ENCODE assay signal across 12 cellular contexts in genomic region chr16:68233835-68234187, GRCh38. TPM values are rescaled to one million over a fixed set of nuclear protein-coding genes. Genes with fewer than 3 reads are reported as not detected.
A peak's percentile ranks its signal among the peaks of the same experiment; 100 is the strongest.
DNase-seq lines count a peak whose midpoint lies in the region; ATAC-seq, FAIRE-seq and TF ChIP-seq lines count a peak whose summit lies in the region.
"Had no signal": no experiment of that assay in that cellular context is flagged by ENCODE, and none has a peak within 500 bp of the region (broad histone marks: within the 10 kb centered on the region; RNA-seq: fewer than 3 reads in every experiment).

No MANE protein-coding gene starts in this region.

- H4K5ac ChIP-seq in H9 (ENCODE audit: insufficient read length, low read depth, low read length) = no peak overlapping the region

- H2AFZ ChIP-seq in H9 (ENCODE audit: low read length) = no peak overlapping the region
- H2AFZ ChIP-seq in smooth muscle cell (ENCODE audit: low read depth) = no peak overlapping the region
- no peak overlapping the region for H2AFZ ChIP-seq in SK-N-SH (ENCODE audit: low read depth)

- peaks cover 13% of the 10 kb centered on the region for H3K23me2 ChIP-seq in H9 (ENCODE audit: insufficient read length, low read depth, low read length, poor library complexity, severe bottlenecking)

- H3K14ac ChIP-seq in H9 (ENCODE audit: insufficient read depth, low read length) = no peak overlapping the region

- no peak overlapping the region for H3K23ac ChIP-seq in H9 (ENCODE audit: insufficient read length, low read depth, low read length)

- WGBS in H9 (ENCODE audit: extremely low coverage, insufficient read length, low lambda C conversion rate) = no CpG with 5 or more reads among the region's 8 CpGs
- 83% methylated on average over 8 of the region's 8 CpGs for WGBS in smooth muscle cell (ENCODE audit: low lambda C conversion rate)
- 88% methylated on average over 6 of the region's 8 CpGs for WGBS in SK-N-SH (ENCODE audit: low lambda C conversion rate)

- no peak overlapping the region for H3K9ac ChIP-seq in H9 (ENCODE audit: extremely low read depth, insufficient read length, low read length)
- H3K9ac ChIP-seq in kidney (ENCODE audit: low read length in 2 of 2) = peak overlapping the region in 1 of 2 donors; percentile 15
- no peak overlapping the region for H3K9ac ChIP-seq in smooth muscle cell (ENCODE audit: low read depth)
- no peak overlapping the region for H3K9ac ChIP-seq in SK-N-SH

- H3K27me3 ChIP-seq in H9 (ENCODE audit: insufficient read depth, low read length) (no peaks in the 10 kb centered on the region), ascending aorta (no peaks in the 10 kb centered on the region), smooth muscle cell (ENCODE audit: low read depth) (peaks cover 17% of the 10 kb centered on the region), SK-N-SH (ENCODE audit: insufficient read depth) (no peaks in the 10 kb centered on the region)
- H3K27me3 ChIP-seq: SJCRH30 had no signal

- H4K8ac ChIP-seq in H9 (replicated peaks; ENCODE audit: insufficient read length, low read depth, low read length) = no peak overlapping the region

- H3K9me3 Mint-ChIP-seq in H9 (no peaks in the 10 kb centered on the region; a peak in 1 of 5 replicates), osteocyte (ENCODE audit: unreplicated experiment) (no peaks in the 10 kb centered on the region)
- H3K9me3 Mint-ChIP-seq: effector memory CD8-positive, alpha-beta T cell had no signal

- intact Hi-C loops in ascending aorta (cut with DNase I) = loop anchor here (10.0 kb wide), 1 partner anchor 269 kb away; the partner anchor contains the start of gene SLC12A4
- intact Hi-C loops in kidney (cut with DNase I) = no loop called here

- no peaks in the 10 kb centered on the region; the same call in 1 of the 2 replicates for H3K79me2 ChIP-seq in H9 (ENCODE audit: insufficient read depth, low read length)
- no peaks in the 10 kb centered on the region for H3K79me2 ChIP-seq in smooth muscle cell (ENCODE audit: low read depth)
- no peaks in the 10 kb centered on the region for H3K79me2 ChIP-seq in SK-N-SH (ENCODE audit: insufficient read depth)

- TF ChIP-seq CTCF in H9 (conservative IDR thresholded peaks at IDR 0.05) (no peak), ascending aorta (IDR thresholded peaks at IDR 0.05) (no peak), kidney (IDR thresholded peaks at IDR 0.05; ENCODE audit: borderline replicate concordance, extremely low read depth, insufficient read depth) (no peak), smooth muscle cell (IDR thresholded peaks at IDR 0.05; ENCODE audit: borderline replicate concordance, insufficient read depth, poor library complexity, severe bottlenecking) (no peak), osteocyte (IDR thresholded peaks at IDR 0.05) (no peak), SK-N-SH (IDR thresholded peaks at IDR 0.05) (no peak)

- peaks cover 3% of the 10 kb centered on the region for H3K27me3 Mint-ChIP-seq in H9 (ENCODE audit: low read depth)
- H3K27me3 Mint-ChIP-seq in osteocyte (ENCODE audit: unreplicated experiment) = no peaks in the 10 kb centered on the region
- H3K27me3 Mint-ChIP-seq: effector memory CD8-positive, alpha-beta T cell had no signal

- no peak overlapping the region for H2BK20ac ChIP-seq in H9 (ENCODE audit: low read depth, low read length, poor library complexity, severe bottlenecking)

- no peak for DNase-seq in H9
- DNase-seq in ascending aorta (ENCODE audit: low spot score in 2 of 2) = peak in 1 of 2 donors; percentile 62
- no peak for DNase-seq in kidney
- DNase-seq in smooth muscle cell (lab: John Stamatoyannopoulos, UW; ENCODE audit: unreplicated experiment) = no peak
- no peak for DNase-seq in osteocyte (ENCODE audit: extremely low spot score, unreplicated experiment)
- DNase-seq in SK-N-SH = no peak
- DNase-seq: activated CD4-positive, CD25-positive, alpha-beta regulatory T cell; effector memory CD8-positive, alpha-beta T cell; SJCRH30 had no signal

- H3K4me2 ChIP-seq in H9 (ENCODE audit: insufficient read depth, insufficient read length, low read length) (peak overlapping the region; percentile 69), smooth muscle cell (peak overlapping the region; percentile 92), SK-N-SH (no peak overlapping the region)

- no peak overlapping the region for H4K91ac ChIP-seq in H9 (ENCODE audit: insufficient read length, low read depth, low read length)

- no peak overlapping the region for H3T11ph ChIP-seq in H9 (ENCODE audit: low read length)

- no peak for TF ChIP-seq EP300 in SK-N-SH (IDR thresholded peaks at IDR 0.05; ENCODE audit: borderline replicate concordance in 1 of 2, low read depth in 1 of 2, low read length in 1 of 2)

- peak overlapping the region in 2 of 3 experiments; percentile 60 to 76; a peak in 4 of 7 replicates for H3K27ac Mint-ChIP-seq in H9
- H3K27ac Mint-ChIP-seq in osteocyte (ENCODE audit: unreplicated experiment) = no peak overlapping the region

- H4K20me1 ChIP-seq in H9 (ENCODE audit: control insufficient read depth, insufficient read depth, insufficient read length) (no peaks in the 10 kb centered on the region), smooth muscle cell (ENCODE audit: low read depth) (peaks cover 14% of the 10 kb centered on the region), SK-N-SH (ENCODE audit: insufficient read depth) (no peaks in the 10 kb centered on the region)

- no peak overlapping the region for H2BK15ac ChIP-seq in H9 (ENCODE audit: low read depth, low read length)

- H3K18ac ChIP-seq in H9 (ENCODE audit: insufficient read length, low read depth, low read length) = no peak overlapping the region

- no peak overlapping the region for H2BK5ac ChIP-seq in H9 (ENCODE audit: insufficient read length, low read length)

- no peak overlapping the region for H2BK12ac ChIP-seq in H9 (ENCODE audit: insufficient read length, low read depth, low read length)

- no peak overlapping the region for H3K4ac ChIP-seq in H9 (ENCODE audit: low read depth, low read length)

- no peaks in the 10 kb centered on the region for H3K9me2 ChIP-seq in SK-N-SH

- no peak overlapping the region for H3K4me3 ChIP-seq in ascending aorta
- peak overlapping the region; percentile 40 to 81 for H3K4me3 ChIP-seq in kidney (ENCODE audit: low read length in 2 of 2)
- peak overlapping the region; percentile 60 for H3K4me3 ChIP-seq in smooth muscle cell
- no peak overlapping the region for H3K4me3 ChIP-seq in SK-N-SH (ENCODE audit: low read depth in 2 of 2, low read length in 1 of 2)
- H3K4me3 ChIP-seq: lung, SJCRH30 had no signal

- ATAC-seq in HG03378 (IDR thresholded peaks at IDR 0.05; ENCODE audit: unreplicated experiment) (no peak), GM18868 (IDR thresholded peaks at IDR 0.05; ENCODE audit: unreplicated experiment) (no peak)

- CTCF ChIA-PET in SK-N-SH (lab: Yijun Ruan, JAX) = interaction anchor here (1.9 kb wide), 1 partner anchor 140 kb away, joined by 11 read pairs; no protein-coding TSS in a partner anchor

- H3K4me1 Mint-ChIP-seq in H9 = peaks cover 24 to 29% of the 10 kb centered on the region in 2 experiments
- H3K4me1 Mint-ChIP-seq in osteocyte (ENCODE audit: unreplicated experiment) = peaks cover 27% of the 10 kb centered on the region

- H3K56ac ChIP-seq in H9 (ENCODE audit: insufficient read length, low read depth, low read length) = no peak overlapping the region

- no peak for TF ChIP-seq RAD21 in SK-N-SH (IDR thresholded peaks at IDR 0.05; ENCODE audit: low read length)

- no peak overlapping the region for H2BK120ac ChIP-seq in H9 (ENCODE audit: low read depth, low read length, poor library complexity, severe bottlenecking)

- peak overlapping the region; percentile 21 to 89; a peak in 2 of 5 replicates for H3K4me3 Mint-ChIP-seq in H9
- H3K4me3 Mint-ChIP-seq in osteocyte (ENCODE audit: unreplicated experiment) = no peak overlapping the region

- H3K4me1 ChIP-seq in H9 (ENCODE audit: insufficient read depth, low read length) = no peaks in the 10 kb centered on the region; the same call in 1 of the 2 replicates
- H3K4me1 ChIP-seq in ascending aorta = peaks cover 11 to 16% of the 10 kb centered on the region in 2 donors
- peaks cover 21 to 23% of the 10 kb centered on the region in 2 donors for H3K4me1 ChIP-seq in kidney (ENCODE audit: control insufficient read depth in 1 of 2, insufficient read depth in 1 of 2, low read depth in 1 of 2, low read length in 2 of 2)
- H3K4me1 ChIP-seq in smooth muscle cell (ENCODE audit: low read depth) = peaks cover 21% of the 10 kb centered on the region
- H3K4me1 ChIP-seq in SK-N-SH (ENCODE audit: control insufficient read depth in 1 of 2, insufficient read depth in 2 of 2, low read depth in 1 of 2, low read length in 1 of 2) = peaks cover 0 to 8% of the 10 kb centered on the region in 2 experiments; a peak in 1 of 4 replicates

- no peak overlapping the region for H2AK5ac ChIP-seq in H9 (ENCODE audit: insufficient read length, low read length)

- H3K27ac ChIP-seq in H9 (ENCODE audit: insufficient read length, low read depth, low read length) = no peak overlapping the region
- H3K27ac ChIP-seq in ascending aorta = peak overlapping the region; percentile 19 to 34
- H3K27ac ChIP-seq in kidney (ENCODE audit: low read depth in 2 of 2, low read length in 2 of 2) = peak overlapping the region; percentile 70 to 94
- H3K27ac ChIP-seq in smooth muscle cell (ENCODE audit: low read depth) = peak overlapping the region; percentile 56
- no peak overlapping the region for H3K27ac ChIP-seq in SK-N-SH (ENCODE audit: low read depth in 2 of 2, low read length in 1 of 2)
- H3K27ac ChIP-seq: SJCRH30 had no signal

- H3K36me3 Mint-ChIP-seq in H9 (ENCODE audit: insufficient read depth in 1 of 3, low read depth in 3 of 3) = peaks cover 10 to 46% (median 44%) of the 10 kb centered on the region in 3 experiments
- peaks cover 2% of the 10 kb centered on the region for H3K36me3 Mint-ChIP-seq in osteocyte (ENCODE audit: unreplicated experiment)

- no peaks in the 10 kb centered on the region for H3K9me3 ChIP-seq in H9 (ENCODE audit: control insufficient read depth, low read depth, low read length)
- no peaks in the 10 kb centered on the region for H3K9me3 ChIP-seq in ascending aorta
- H3K9me3 ChIP-seq in kidney (ENCODE audit: control insufficient read depth in 1 of 2, low read length in 2 of 2) = no peaks in the 10 kb centered on the region
- no peaks in the 10 kb centered on the region for H3K9me3 ChIP-seq in smooth muscle cell (replicated peaks; ENCODE audit: low read depth)
- H3K9me3 ChIP-seq in SK-N-SH = no peaks in the 10 kb centered on the region
- H3K9me3 ChIP-seq: SJCRH30 had no signal

- POLR2A ChIA-PET in SK-N-SH (lab: Yijun Ruan, JAX) = no interaction called here

- H3K36me3 ChIP-seq in ascending aorta (no peaks in the 10 kb centered on the region), kidney (ENCODE audit: control insufficient read depth in 1 of 2, insufficient read depth in 2 of 2, low read length in 2 of 2) (peaks cover 18 to 31% of the 10 kb centered on the region in 2 donors), smooth muscle cell (ENCODE audit: low read depth) (no peaks in the 10 kb centered on the region), SK-N-SH (replicated peaks in 1 of 2; ENCODE audit: control insufficient read depth in 1 of 2, insufficient read depth in 2 of 2, low read length in 1 of 2) (peaks cover 0 to 5% of the 10 kb centered on the region in 2 experiments)
- H3K36me3 ChIP-seq: SJCRH30 had no signal

- peaks cover 16% of the 10 kb centered on the region for H3F3A ChIP-seq in smooth muscle cell (ENCODE audit: low read depth)
- H3F3A ChIP-seq in SK-N-SH (replicated peaks; ENCODE audit: insufficient read depth) = peaks cover 3% of the 10 kb centered on the region

- H3K79me1 ChIP-seq in H9 (ENCODE audit: insufficient read depth, low read depth, low read length, poor library complexity, severe bottlenecking) = no peaks in the 10 kb centered on the region

- no peak for FAIRE-seq in kidney (lab: Jason Lieb, UNC)

RNA-seq across cellular contexts. Expression of gene ESRP2, which starts 2.1 kb away (rescaled TPM):
- total RNA-seq in H9 (2021) = 59.3 and 59.5 TPM in 2 replicates
- not detected for total RNA-seq in ascending aorta
- 32.9 TPM for total RNA-seq in kidney
- 19.1 TPM for polyA plus RNA-seq in kidney (ENCODE audit: insufficient read depth, low read depth, low replicate concordance)
- total RNA-seq in smooth muscle cell = 5.5 and 8.5 TPM in 2 replicates
- polyA plus RNA-seq in smooth muscle cell = 2.7 and 11.1 TPM in 2 replicates
- 0.16 and 0.24 TPM in 2 replicates for total RNA-seq in osteocyte
- 0.07 and 0.39 TPM in 2 replicates for polyA plus RNA-seq in SK-N-SH (2012; rRNA removed)
- polyA plus RNA-seq in SK-N-SH (2012; cell fraction: cytosol; rRNA removed) = 0.03 TPM in 2 replicates
- 0.46 and 0.50 TPM in 2 replicates for polyA plus RNA-seq in SK-N-SH (2012; cell fraction: nucleus; rRNA removed)

RNA-seq across cellular contexts. Expression of gene PLA2G15, which starts 11.4 kb away (rescaled TPM):
- total RNA-seq in H9 (2021) = 11.0 TPM in 2 replicates
- 21.9 TPM for total RNA-seq in ascending aorta
- total RNA-seq in kidney = 35.1 TPM
- 44.4 TPM for polyA plus RNA-seq in kidney (ENCODE audit: insufficient read depth, low read depth, low replicate concordance)
- total RNA-seq in smooth muscle cell = 22.5 and 24.2 TPM in 2 replicates
- 29.7 and 38.3 TPM in 2 replicates for polyA plus RNA-seq in smooth muscle cell
- 25.9 and 27.9 TPM in 2 replicates for total RNA-seq in osteocyte
- 22.0 and 23.9 TPM in 2 replicates for polyA plus RNA-seq in SK-N-SH (2012; rRNA removed)
- 9.9 and 15.9 TPM in 2 replicates for polyA plus RNA-seq in SK-N-SH (2012; cell fraction: cytosol; rRNA removed)
- polyA plus RNA-seq in SK-N-SH (2012; cell fraction: nucleus; rRNA removed) = 26.9 and 27.4 TPM in 2 replicates

RNA-seq across cellular contexts. Expression of gene SLC7A6, which starts 30.5 kb away (rescaled TPM):
- total RNA-seq in H9 (2021) = 20.1 and 21.1 TPM in 2 replicates
- total RNA-seq in ascending aorta = 27.7 TPM
- 24.0 TPM for total RNA-seq in kidney
- polyA plus RNA-seq in kidney (ENCODE audit: insufficient read depth, low read depth, low replicate concordance) = 5.0 TPM
- 16.5 and 22.7 TPM in 2 replicates for total RNA-seq in smooth muscle cell
- 11.4 and 15.9 TPM in 2 replicates for polyA plus RNA-seq in smooth muscle cell
- 50.7 and 52.9 TPM in 2 replicates for total RNA-seq in osteocyte
- polyA plus RNA-seq in SK-N-SH (2012; rRNA removed) = 19.0 and 37.3 TPM in 2 replicates
- polyA plus RNA-seq in SK-N-SH (2012; cell fraction: cytosol; rRNA removed) = 12.8 and 13.7 TPM in 2 replicates
- 71.5 and 122 TPM in 2 replicates for polyA plus RNA-seq in SK-N-SH (2012; cell fraction: nucleus; rRNA removed)

Comparison
In these comparisons a context has a peak if more than half of its experiments do, and no peak if none do; other contexts are left out.
1. H3K27ac ChIP-seq: peak in ascending aorta (2 of 2), kidney (2 of 2) and smooth muscle cell (single experiment); none in H9 (single experiment) and SK-N-SH (0 of 2).
2. H3K4me3 ChIP-seq: peak in kidney (2 of 2) and smooth muscle cell (single experiment); none in ascending aorta (0 of 2) and SK-N-SH (0 of 2).